ENCODE assay signal across 1 cellular context in the genomic region with DNA sequence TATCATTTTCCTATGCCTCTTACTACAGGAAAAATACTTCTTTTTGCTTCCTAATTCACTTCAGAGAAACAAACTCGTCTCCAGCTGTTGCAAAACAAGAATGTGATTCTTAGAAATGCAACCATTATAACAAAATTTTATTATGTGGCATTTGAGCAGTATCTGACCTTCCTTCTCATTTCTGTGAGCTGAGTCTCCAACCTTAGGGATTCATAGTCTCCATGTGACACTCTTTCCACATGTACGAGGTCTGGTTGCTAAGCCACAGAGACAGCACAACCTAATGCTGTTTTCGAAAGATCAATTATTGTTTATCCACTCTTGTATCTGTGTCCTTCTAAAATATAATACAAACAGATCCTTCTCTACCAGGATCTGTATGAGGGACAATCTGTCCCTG.
TF ChIP-seq lines count a peak whose summit lies in the region.

No MANE protein-coding gene starts in this region.

TF ChIP-seq in IMR-90, 13 proteins besides CTCF, POLR2A, EP300 and RAD21:
- TF ChIP-seq, protein P1, sequence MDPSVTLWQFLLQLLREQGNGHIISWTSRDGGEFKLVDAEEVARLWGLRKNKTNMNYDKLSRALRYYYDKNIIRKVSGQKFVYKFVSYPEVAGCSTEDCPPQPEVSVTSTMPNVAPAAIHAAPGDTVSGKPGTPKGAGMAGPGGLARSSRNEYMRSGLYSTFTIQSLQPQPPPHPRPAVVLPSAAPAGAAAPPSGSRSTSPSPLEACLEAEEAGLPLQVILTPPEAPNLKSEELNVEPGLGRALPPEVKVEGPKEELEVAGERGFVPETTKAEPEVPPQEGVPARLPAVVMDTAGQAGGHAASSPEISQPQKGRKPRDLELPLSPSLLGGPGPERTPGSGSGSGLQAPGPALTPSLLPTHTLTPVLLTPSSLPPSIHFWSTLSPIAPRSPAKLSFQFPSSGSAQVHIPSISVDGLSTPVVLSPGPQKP (IDR thresholded peaks at IDR 0.05; ENCODE audit: borderline replicate concordance, low read depth, low read length) = no peak
- TF ChIP-seq SMC3 (IDR thresholded peaks at IDR 0.05; ENCODE audit: low read depth, low read length) (no peak), MAZ (IDR thresholded peaks at IDR 0.05; ENCODE audit: borderline replicate concordance, low read depth, low read length) (no peak)
- TF ChIP-seq, protein P2, sequence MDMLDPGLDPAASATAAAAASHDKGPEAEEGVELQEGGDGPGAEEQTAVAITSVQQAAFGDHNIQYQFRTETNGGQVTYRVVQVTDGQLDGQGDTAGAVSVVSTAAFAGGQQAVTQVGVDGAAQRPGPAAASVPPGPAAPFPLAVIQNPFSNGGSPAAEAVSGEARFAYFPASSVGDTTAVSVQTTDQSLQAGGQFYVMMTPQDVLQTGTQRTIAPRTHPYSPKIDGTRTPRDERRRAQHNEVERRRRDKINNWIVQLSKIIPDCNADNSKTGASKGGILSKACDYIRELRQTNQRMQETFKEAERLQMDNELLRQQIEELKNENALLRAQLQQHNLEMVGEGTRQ (IDR thresholded peaks at IDR 0.05; ENCODE audit: low read depth, low read length) = peak; percentile 46; the same call in 1 of the 2 replicates
